23 cellular contexts compared by ENCODE assay signal in genomic region chr5:170418736-170419135, GRCh38. TPM values are rescaled to one million over a fixed set of nuclear protein-coding genes. Genes with fewer than 3 reads are reported as not detected.
A peak's percentile ranks its signal among the peaks of the same experiment; 100 is the strongest.
DNase-seq lines count a peak whose midpoint lies in the region; ATAC-seq, FAIRE-seq and TF ChIP-seq lines count a peak whose summit lies in the region.
"Had no signal": no experiment of that assay in that cellular context is flagged by ENCODE, and none has a peak within 500 bp of the region (broad histone marks: within the 10 kb centered on the region; RNA-seq: fewer than 3 reads in every experiment).

No MANE protein-coding gene starts in this region.

- no peaks in the 10 kb centered on the region for H3K9me3 ChIP-seq in IMR-90 (ENCODE audit: control insufficient read depth, insufficient read depth, low read length)
- no peaks in the 10 kb centered on the region for H3K9me3 ChIP-seq in H1 (ENCODE audit: insufficient read depth in 2 of 2, low read depth in 1 of 2, low read length in 1 of 2)
- H3K9me3 ChIP-seq in neural progenitor cell (ENCODE audit: low read depth): no peaks in the 10 kb centered on the region

- no peak overlapping the region for H3K27ac ChIP-seq in IMR-90 (ENCODE audit: insufficient read depth, low read length)
- no peak overlapping the region for H3K27ac ChIP-seq in H1 (ENCODE audit: low read depth, low read length)
- no peak overlapping the region for H3K27ac ChIP-seq in neural progenitor cell
- H3K27ac ChIP-seq: C4-2B had no signal

- TF ChIP-seq POLR2A in IMR-90 (IDR thresholded peaks at IDR 0.05; ENCODE audit: low read depth, low read length) (no peak), H1 (IDR thresholded peaks at IDR 0.05; ENCODE audit: control extremely low read depth in 1 of 2, low read depth in 2 of 2, low read length in 2 of 2) (no peak)

- H3K14ac ChIP-seq in IMR-90 (replicated peaks; ENCODE audit: low read depth, low read length): no peak overlapping the region
- no peak overlapping the region for H3K14ac ChIP-seq in H1 (ENCODE audit: insufficient read length)

- H3K9me3 Mint-ChIP-seq in neural progenitor cell: no peaks in the 10 kb centered on the region
- H3K9me3 Mint-ChIP-seq: CD8-positive, alpha-beta T cell; HFFc6; IgD-negative memory B cell had no signal

- H4K5ac ChIP-seq in IMR-90 (ENCODE audit: low read depth, low read length) (no peak overlapping the region), H1 (ENCODE audit: insufficient read length, low read depth, low read length) (no peak overlapping the region)

- intact Hi-C loops in IMR-90 (cut with micrococcal nuclease): loop anchor here (1.0 kb wide), 1 partner anchor 150 kb away; no protein-coding TSS in a partner anchor

- no peak overlapping the region for H3K4me2 ChIP-seq in IMR-90 (ENCODE audit: low read depth, low read length)
- H3K4me2 ChIP-seq in H1 (ENCODE audit: insufficient read depth in 1 of 2, low read depth in 2 of 2, low read length in 2 of 2): no peak overlapping the region
- no peak overlapping the region for H3K4me2 ChIP-seq in neural progenitor cell

- no peaks in the 10 kb centered on the region for H3K4me1 ChIP-seq in IMR-90 (ENCODE audit: control insufficient read depth, insufficient read depth, low read length)
- peaks cover 0 to 2% (median 0%) of the 10 kb centered on the region in 4 experiments; a peak in 3 of 7 replicates for H3K4me1 ChIP-seq in H1 (replicated peaks in 1 of 4; ENCODE audit: control insufficient read depth in 3 of 4, insufficient read depth in 4 of 4, low read length in 3 of 4)
- H3K4me1 ChIP-seq in neural progenitor cell: peaks cover 10% of the 10 kb centered on the region

- no peaks in the 10 kb centered on the region for H3K79me1 ChIP-seq in IMR-90 (ENCODE audit: low read depth in 1 of 2, low read length in 2 of 2)
- H3K79me1 ChIP-seq in H1 (ENCODE audit: low read depth, low read length): no peaks in the 10 kb centered on the region

- H3K9me1 ChIP-seq in IMR-90 (ENCODE audit: insufficient read depth, low read length): no peaks in the 10 kb centered on the region

- no peak overlapping the region; the same call in 1 of the 2 replicates for H2BK12ac ChIP-seq in H1 (ENCODE audit: low read depth, low read length)

- TF ChIP-seq CTCF in IMR-90 (conservative IDR thresholded peaks at IDR 0.05; ENCODE audit: low read depth, low read length) (no peak), H1 (IDR thresholded peaks at IDR 0.05; ENCODE audit: control extremely low read depth in 1 of 3, insufficient read depth in 1 of 3, low read depth in 1 of 3, low read length in 3 of 3) (no peak), neural progenitor cell (IDR thresholded peaks at IDR 0.05) (no peak)

- H2BK15ac ChIP-seq in IMR-90 (ENCODE audit: low read depth, low read length) (no peak overlapping the region), H1 (ENCODE audit: low read length) (no peak overlapping the region)

- in situ Hi-C loops in IMR-90 (cut with MboI; ENCODE audit: low sequenced_read_pairs): no loop called here

- H3K79me2 ChIP-seq in H1 (ENCODE audit: control insufficient read depth in 1 of 2, insufficient read depth in 2 of 2, low read length in 2 of 2) (no peaks in the 10 kb centered on the region), neural progenitor cell (ENCODE audit: low read depth) (no peaks in the 10 kb centered on the region)

- WGBS in IMR-90 (ENCODE audit: extremely low coverage in 2 of 2, insufficient read length in 1 of 2), 2 experiments: 65% methylated on average over 5 of the region's 8 CpGs; no CpG with 5 or more reads in 1 of the 2 experiments
- 86% methylated on average over 8 of the region's 8 CpGs; no CpG with 5 or more reads in 1 of the 2 experiments for WGBS in H1 (ENCODE audit: extremely low coverage in 1 of 2, insufficient coverage in 1 of 2, insufficient read length in 1 of 2, insufficient replicate concordance in 2 of 2, low coverage in 1 of 2, low lambda C conversion rate in 2 of 2, missing lambda C conversion rate in 1 of 2), 2 experiments

- no peaks in the 10 kb centered on the region for H3K36me3 Mint-ChIP-seq in neural progenitor cell
- H3K36me3 Mint-ChIP-seq: CD8-positive, alpha-beta T cell; IgD-negative memory B cell had no signal

- H3K56ac ChIP-seq in IMR-90 (ENCODE audit: extremely low read depth, insufficient read depth, low read length): no peak overlapping the region
- H3K56ac ChIP-seq in H1 (replicated peaks; ENCODE audit: insufficient read length, low read depth, low read length): no peak overlapping the region

- H2AK5ac ChIP-seq in IMR-90 (ENCODE audit: low read depth, low read length) (no peak overlapping the region), H1 (ENCODE audit: low read depth, low read length) (no peak overlapping the region)

- H3K23ac ChIP-seq in IMR-90 (ENCODE audit: low read depth, low read length): no peak overlapping the region
- H3K23ac ChIP-seq in H1 (ENCODE audit: insufficient read length): no peak overlapping the region

- H2BK5ac ChIP-seq in IMR-90 (ENCODE audit: low read depth, low read length, poor library complexity, severe bottlenecking): no peak overlapping the region
- H2BK5ac ChIP-seq in H1 (ENCODE audit: low read depth, low read length): no peak overlapping the region

- H3K36me3 ChIP-seq in IMR-90 (ENCODE audit: control insufficient read depth, insufficient read depth, low read length) (no peaks in the 10 kb centered on the region), H1 (ENCODE audit: control insufficient read depth in 2 of 4, insufficient read depth in 4 of 4, low read length in 3 of 4) (no peaks in the 10 kb centered on the region), neural progenitor cell (no peaks in the 10 kb centered on the region)

- POLR2A ChIA-PET in IMR-90 (lab: Charles Lee; ENCODE audit: unreplicated experiment) (no interaction called here), H1 (lab: Charles Lee; ENCODE audit: partially characterized antibody) (interaction anchor here (0.6 kb wide), 2 partner anchors 157 to 420 kb away, joined by 3 read pairs; no protein-coding TSS in a partner anchor)

- dilution Hi-C loops in IMR-90 (cut with HindIII; ENCODE audit: low sequenced_read_pairs, unreplicated experiment): no loop called here

- H2BK120ac ChIP-seq in IMR-90 (ENCODE audit: low read depth, low read length) (no peak overlapping the region), H1 (replicated peaks; ENCODE audit: low read depth, low read length) (no peak overlapping the region)

- no peak overlapping the region for H3K27ac Mint-ChIP-seq in neural progenitor cell
- H3K27ac Mint-ChIP-seq: B cell; CD8-positive, alpha-beta T cell; HFFc6 had no signal

- H3K18ac ChIP-seq in IMR-90 (ENCODE audit: low read depth, low read length): no peak overlapping the region
- H3K18ac ChIP-seq in H1 (ENCODE audit: extremely low read depth, low read length): no peak overlapping the region

- H4K20me1 ChIP-seq in IMR-90 (ENCODE audit: insufficient read depth, low read length) (no peaks in the 10 kb centered on the region), H1 (replicated peaks in 1 of 2; ENCODE audit: control insufficient read depth in 1 of 2, insufficient read depth in 2 of 2, low read length in 2 of 2) (no peaks in the 10 kb centered on the region), neural progenitor cell (ENCODE audit: low read depth) (no peaks in the 10 kb centered on the region)

- no peak for FAIRE-seq in H1 (lab: Jason Lieb, UNC)
- FAIRE-seq: D721Med, GM12878, GM18507 had no signal

- H3K4me3 Mint-ChIP-seq in neural progenitor cell: no peak overlapping the region
- H3K4me3 Mint-ChIP-seq: B cell; CD8-positive, alpha-beta T cell; HFFc6; IgD-negative memory B cell had no signal

- no peak overlapping the region for H3K9ac ChIP-seq in IMR-90 (ENCODE audit: low read depth, low read length)
- no peak overlapping the region for H3K9ac ChIP-seq in H1 (replicated peaks in 1 of 4; ENCODE audit: extremely low read depth in 1 of 4, low read depth in 3 of 4, low read length in 3 of 4)
- H3K9ac ChIP-seq in neural progenitor cell: no peak overlapping the region

- H3K4ac ChIP-seq in IMR-90 (ENCODE audit: low read depth, low read length) (no peak overlapping the region), H1 (replicated peaks; ENCODE audit: insufficient read length, low read depth, low read length) (peak overlapping the region; percentile 50)

- H2BK20ac ChIP-seq in IMR-90 (ENCODE audit: low read depth, low read length) (no peak overlapping the region), H1 (ENCODE audit: low read length) (no peak overlapping the region)

- H4K91ac ChIP-seq in IMR-90 (ENCODE audit: insufficient read depth, low read depth, low read length): no peak overlapping the region
- H4K91ac ChIP-seq in H1 (replicated peaks; ENCODE audit: insufficient read length, low read length): no peak overlapping the region

- no peaks in the 10 kb centered on the region for H3F3A ChIP-seq in neural progenitor cell (ENCODE audit: low read depth)

- H3K23me2 ChIP-seq in H1 (ENCODE audit: low read depth, low read length): no peaks in the 10 kb centered on the region

- CTCF ChIA-PET in IMR-90 (lab: Yijun Ruan, JAX): interaction anchor here (1.5 kb wide), 1 partner anchor 15 kb away, joined by 3 read pairs; no protein-coding TSS in a partner anchor
- CTCF ChIA-PET in H1 (lab: Charles Lee; ENCODE audit: partially characterized antibody): interaction anchor here (0.8 to 10.8 kb wide), 15 partner anchors 11 to 213 kb away, joined by 3 to 151 read pairs (median 3); partner anchors contain the start of gene KCNMB1

- peaks cover 14% of the 10 kb centered on the region for H3K4me1 Mint-ChIP-seq in neural progenitor cell
- H3K4me1 Mint-ChIP-seq: B cell had no signal

- no peak for TF ChIP-seq EP300 in H1 (IDR thresholded peaks at IDR 0.05; ENCODE audit: borderline replicate concordance in 1 of 2, low read depth in 2 of 2, low read length in 2 of 2)

- H2AFZ ChIP-seq in IMR-90 (replicated peaks; ENCODE audit: low read length, poor library complexity) (no peak overlapping the region), H1 (ENCODE audit: low read length) (no peak overlapping the region), neural progenitor cell (replicated peaks) (peak overlapping the region; percentile 27)

- H3K27me3 Mint-ChIP-seq in neural progenitor cell (ENCODE audit: insufficient read depth, low read depth): peaks cover 12% of the 10 kb centered on the region

- no peak overlapping the region for H4K8ac ChIP-seq in IMR-90 (ENCODE audit: low read depth in 2 of 2, low read length in 2 of 2)
- H4K8ac ChIP-seq in H1 (ENCODE audit: extremely low read depth, insufficient read depth, low read length): no peak overlapping the region

- DNase-seq in EH (ENCODE audit: low read depth): peak; percentile 34
- DNase-seq in IMR-90: no peak
- no peak for DNase-seq in H1 (ENCODE audit: low read depth in 1 of 2, low spot score in 2 of 2)
- DNase-seq in neural progenitor cell (ENCODE audit: low spot score): no peak
- DNase-seq in C1 segment of cervical spinal cord (lab: John Stamatoyannopoulos, UW): no peak
- no peak for DNase-seq in stimulated activated CD4-positive, alpha-beta T cell treated with anti-CD3 and anti-CD28 coated beads, Interleukin-15, amount 100 ng/mL, for 24 hours
- no peak for DNase-seq in OCI-M2 (lab: John Stamatoyannopoulos, UW; ENCODE audit: unreplicated experiment)
- DNase-seq: CD8-positive, alpha-beta T cell; COR-L47; DMS153; DMS79 treated with DMSO at 0.1 percent for 48 hours; HCEC 1CT; HFFc6; KG1 had no signal

- no TSS peak for BruUV-seq in IMR-90 (replicated peaks; lab: Mats Ljungman, UMichigan)

- no peak overlapping the region for H2AK9ac ChIP-seq in IMR-90 (replicated peaks; ENCODE audit: low read depth, low read length, poor library complexity)

- TF ChIP-seq RAD21 in IMR-90 (IDR thresholded peaks at IDR 0.05; ENCODE audit: low read length) (no peak), H1 (IDR thresholded peaks at IDR 0.05 in 1 of 2, conservative IDR thresholded peaks at IDR 0.05 in 1 of 2; ENCODE audit: low read depth in 2 of 2, low read length in 2 of 2) (no peak)

- ATAC-seq in IMR-90 (ENCODE audit: low read depth) (peak; percentile 15; the same call in 1 of the 2 replicates), GM18907 (IDR thresholded peaks at IDR 0.05; ENCODE audit: unreplicated experiment) (no peak)
- ATAC-seq: CD8-positive, alpha-beta T cell; GM12878 had no signal

- peaks cover 5% of the 10 kb centered on the region for H3K27me3 ChIP-seq in IMR-90 (ENCODE audit: control insufficient read depth, insufficient read depth, low read length)
- no peaks in the 10 kb centered on the region for H3K27me3 ChIP-seq in H1 (replicated peaks in 1 of 4; ENCODE audit: control insufficient read depth in 3 of 4, extremely low read depth in 1 of 4, insufficient read depth in 3 of 4, low read length in 3 of 4)
- no peaks in the 10 kb centered on the region for H3K27me3 ChIP-seq in neural progenitor cell

- H3K4me3 ChIP-seq in IMR-90 (ENCODE audit: insufficient read depth, low read depth, low read length): no peak overlapping the region
- no peak overlapping the region for H3K4me3 ChIP-seq in H1 (ENCODE audit: extremely low read depth in 1 of 4, insufficient read depth in 2 of 4, low read depth in 3 of 4, low read length in 4 of 4)
- no peak overlapping the region for H3K4me3 ChIP-seq in neural progenitor cell
- H3K4me3 ChIP-seq: GM12878 had no signal

RNA-seq across cellular contexts. Expression of gene KCNMB1, which starts 29.6 kb away (rescaled TPM):
- total RNA-seq in IMR-90 (2012; rRNA removed) (not detected in 2 replicates), neural progenitor cell (ENCODE audit: low replicate concordance) (not detected in 2 replicates)
- polyA plus RNA-seq in IMR-90 (2012; rRNA removed) (not detected in 2 replicates), H1 (2011; rRNA removed) (0.08 TPM in 2 replicates)
- not detected in 2 replicates for polyA plus RNA-seq in IMR-90 (2012; cell fraction: cytosol; rRNA removed)
- polyA plus RNA-seq in IMR-90 (2012; cell fraction: nucleus; rRNA removed; ENCODE audit: low replicate concordance): not detected in 2 replicates
- total RNA-seq in H1 (2021; fragmentation: NEBNext Ultra II Directional; extraction: Animal tissue kit (Norgen Biotek cat#: 25700)): 0.10 and 0.19 TPM in 2 replicates
- 0.05 TPM for polyA plus RNA-seq in H1 (2011; cell fraction: cytosol; rRNA removed)
- 0.16 TPM for polyA plus RNA-seq in H1 (2011; cell fraction: nucleus; rRNA removed)
- 0.07 to 0.20 TPM (median 0.12 TPM) in 4 replicates for polyA plus RNA-seq in H1 (2012, experiment 1 of 2)
- 0.09 TPM for polyA plus RNA-seq in H1 (2012, experiment 2 of 2)
- polyA plus RNA-seq in H1 (2013, experiment 1 of 2): 0.20 TPM
- 0.28 TPM for polyA plus RNA-seq in H1 (2013, experiment 2 of 2)
- 0.09 and 0.12 TPM in 2 replicates for polyA minus RNA-seq in H1 (2011; rRNA and poly(A)+ RNA removed)
- not detected for polyA minus RNA-seq in H1 (2011; cell fraction: cytosol; rRNA and poly(A)+ RNA removed)
- polyA minus RNA-seq in H1 (2011; cell fraction: nucleus; rRNA and poly(A)+ RNA removed): not detected
- total RNA-seq: A172; B cell; CD8-positive, alpha-beta T cell; H4; HFFc6 had no signal
- polyA plus RNA-seq: IgD-negative memory B cell had no signal
